Comparison of ENCODE assay signal across 2 cellular contexts in genomic region chr4:56386091-56386490, GRCh38.
A peak's percentile ranks its signal among the peaks of the same experiment; 100 is the strongest.
TF ChIP-seq lines count a peak whose summit lies in the region.

No MANE protein-coding gene starts in this region.

TF ChIP-seq in K562, 482 proteins besides CTCF, POLR2A, EP300 and RAD21:
- TF ChIP-seq TCFL5 (CRISPR knock-in tag; conservative IDR thresholded peaks at IDR 0.05) (no peak), RREB1 (CRISPR knock-in tag; IDR thresholded peaks at IDR 0.05) (no peak), BHLHE40 (IDR thresholded peaks at IDR 0.05; ENCODE audit: low read length) (no peak), ZNF79 (CRISPR knock-in tag; IDR thresholded peaks at IDR 0.05; ENCODE audit: low read depth) (no peak), ARNT (IDR thresholded peaks at IDR 0.05) (no peak), CEBPG (CRISPR knock-in tag; IDR thresholded peaks at IDR 0.05) (no peak), CEBPG (tag; conservative IDR thresholded peaks at IDR 0.05 in 1 of 2, IDR thresholded peaks at IDR 0.05 in 1 of 2) (peak in 1 of 2 experiments; percentile 33; a peak in 1 of 4 replicates), ZNF644 (tag; IDR thresholded peaks at IDR 0.05; ENCODE audit: low read depth) (no peak), ZNF232 (CRISPR knock-in tag; IDR thresholded peaks at IDR 0.05) (no peak), CEBPB (tag; IDR thresholded peaks at IDR 0.05) (peak; percentile 71), SP1 (CRISPR knock-in tag; IDR thresholded peaks at IDR 0.05) (no peak), FOXM1 (IDR thresholded peaks at IDR 0.05; ENCODE audit: low read depth) (no peak), FOXM1 (CRISPR knock-in tag; IDR thresholded peaks at IDR 0.05; ENCODE audit: low read depth) (no peak), MAFG (tag; conservative IDR thresholded peaks at IDR 0.05) (no peak), TOE1 (IDR thresholded peaks at IDR 0.05; ENCODE audit: borderline replicate concordance) (no peak), TOE1 (CRISPR knock-in tag; IDR thresholded peaks at IDR 0.05; ENCODE audit: borderline replicate concordance, low read depth) (no peak)
- TF ChIP-seq, protein P1, sequence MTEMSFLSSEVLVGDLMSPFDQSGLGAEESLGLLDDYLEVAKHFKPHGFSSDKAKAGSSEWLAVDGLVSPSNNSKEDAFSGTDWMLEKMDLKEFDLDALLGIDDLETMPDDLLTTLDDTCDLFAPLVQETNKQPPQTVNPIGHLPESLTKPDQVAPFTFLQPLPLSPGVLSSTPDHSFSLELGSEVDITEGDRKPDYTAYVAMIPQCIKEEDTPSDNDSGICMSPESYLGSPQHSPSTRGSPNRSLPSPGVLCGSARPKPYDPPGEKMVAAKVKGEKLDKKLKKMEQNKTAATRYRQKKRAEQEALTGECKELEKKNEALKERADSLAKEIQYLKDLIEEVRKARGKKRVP (CRISPR knock-in tag; IDR thresholded peaks at IDR 0.05), result no peak
- TF ChIP-seq, protein P2, sequence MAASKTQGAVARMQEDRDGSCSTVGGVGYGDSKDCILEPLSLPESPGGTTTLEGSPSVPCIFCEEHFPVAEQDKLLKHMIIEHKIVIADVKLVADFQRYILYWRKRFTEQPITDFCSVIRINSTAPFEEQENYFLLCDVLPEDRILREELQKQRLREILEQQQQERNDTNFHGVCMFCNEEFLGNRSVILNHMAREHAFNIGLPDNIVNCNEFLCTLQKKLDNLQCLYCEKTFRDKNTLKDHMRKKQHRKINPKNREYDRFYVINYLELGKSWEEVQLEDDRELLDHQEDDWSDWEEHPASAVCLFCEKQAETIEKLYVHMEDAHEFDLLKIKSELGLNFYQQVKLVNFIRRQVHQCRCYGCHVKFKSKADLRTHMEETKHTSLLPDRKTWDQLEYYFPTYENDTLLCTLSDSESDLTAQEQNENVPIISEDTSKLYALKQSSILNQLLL (CRISPR knock-in tag; IDR thresholded peaks at IDR 0.05; ENCODE audit: borderline replicate concordance), result no peak

TF ChIP-seq in GM12891, 5 proteins besides CTCF, POLR2A, EP300 and RAD21:
- TF ChIP-seq POU2F2 (IDR thresholded peaks at IDR 0.05; ENCODE audit: low read depth, low read length) (no peak), TAF1 (IDR thresholded peaks at IDR 0.05; ENCODE audit: low read depth, low read length) (no peak), PAX5 (IDR thresholded peaks at IDR 0.05; ENCODE audit: insufficient read depth, low read length, severe bottlenecking) (no peak), POLR2AphosphoS5 (IDR thresholded peaks at IDR 0.05; ENCODE audit: low read depth, low read length) (no peak), SPI1 (IDR thresholded peaks at IDR 0.05; ENCODE audit: low read depth, low read length) (no peak)
TF ChIP-seq in GM12891: peak in this region for 0.
